In the genomic region with DNA sequence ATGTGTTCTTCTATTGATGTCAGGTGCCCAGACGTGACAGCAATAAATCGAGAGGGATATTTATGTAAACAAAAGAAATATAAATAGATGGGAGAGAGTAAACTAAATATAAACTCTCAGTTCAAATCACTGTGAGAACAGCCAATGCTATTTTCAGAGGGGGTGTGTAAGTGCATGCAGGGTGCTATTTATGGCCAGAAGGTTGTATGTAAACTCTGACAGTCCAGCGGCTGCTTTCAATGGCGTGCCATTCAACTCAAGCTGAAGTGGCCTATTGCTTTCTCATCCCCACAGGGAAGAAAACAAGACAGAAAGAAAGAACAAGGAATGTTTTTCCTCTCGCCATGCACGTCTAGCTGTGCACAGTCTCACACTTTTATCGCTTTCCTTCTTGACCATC, we compare ENCODE assay signal across 19 cellular contexts.
DNase-seq lines count a peak whose midpoint lies in the region; ATAC-seq, FAIRE-seq and TF ChIP-seq lines count a peak whose summit lies in the region.
"Had no signal": no experiment of that assay in that cellular context is flagged by ENCODE, and none has a peak within 500 bp of the region (broad histone marks: within the 10 kb centered on the region; RNA-seq: fewer than 3 reads in every experiment).

No MANE protein-coding gene starts in this region.

- TF ChIP-seq CTCF in heart right ventricle (IDR thresholded peaks at IDR 0.05) (no peak), spleen (IDR thresholded peaks at IDR 0.05 in 8 of 11, conservative IDR thresholded peaks at IDR 0.05 in 3 of 11) (no peak)

- peak; percentile 68 for FAIRE-seq in urothelium cell line (lab: Jason Lieb, UNC)
- FAIRE-seq: D721Med, G401.6, K562 had no signal

- H3K27me3 ChIP-seq in heart right ventricle (peaks cover 0 to 7% (median 0%) of the 10 kb centered on the region in 7 donors), spleen (replicated peaks in 1 of 7) (peaks cover 0 to 35% (median 0%) of the 10 kb centered on the region in 7 donors)

- DNase-seq in Right ventricle myocardium inferior (ENCODE audit: missing footprints) (no peak), cardiac septum (ENCODE audit: low spot score) (no peak), heart right ventricle (no peak), myocyte (ENCODE audit: low read depth) (peak; percentile 60), urothelium cell line (ENCODE audit: low spot score) (no peak), NCI-H146 (lab: John Stamatoyannopoulos, UW) (no peak), spleen (no peak)
- DNase-seq: CD4-positive, alpha-beta memory T cell; DMS79 treated with DMSO at 0.1 percent for 48 hours; HCEC 1CT; NCI-H2029; NCI-H526; NK-92 treated with Interleukin-12 subunit alpha and Interleukin-12 subunit beta, amount 100 ng/mL, for 24 hours; RPMI8226; SJCRH30 had no signal

- no peak for TF ChIP-seq POLR2A in spleen (IDR thresholded peaks at IDR 0.05)

- 43 to 46% methylated on average over 7 of the region's 7 CpGs for WGBS in heart right ventricle, 2 donors
- 64 to 79% (median 70%) methylated on average over 7 of the region's 7 CpGs for WGBS in spleen, 5 donors

- H3K27ac ChIP-seq in heart right ventricle (peak overlapping the region in 5 of 10 donors; percentile 32 to 79 (median 58)), spleen (no peak overlapping the region)
- H3K27ac ChIP-seq: SJCRH30 had no signal

- intact Hi-C loops in Right ventricle myocardium inferior (cut with DNase I) (no loop called here), cardiac septum (cut with DNase I) (loop anchor here (5.0 kb wide), 1 partner anchor 271 kb away; no protein-coding TSS in a partner anchor), heart right ventricle (cut with DNase I) (loop anchor here in 6 of 10 donors (2.0 to 10.0 kb wide), 3 partner anchors 271 to 274 kb away; no protein-coding TSS in a partner anchor), spleen (cut with DNase I; ENCODE audit: low total_unique reads) (no loop called here)

- peak; percentile 85 for ATAC-seq in Right ventricle myocardium inferior
- ATAC-seq in heart right ventricle = peak; percentile 70 to 96 (median 86)
- ATAC-seq in HG03097 (IDR thresholded peaks at IDR 0.05; ENCODE audit: low FRiP score, unreplicated experiment) = no peak
- ATAC-seq: K562 had no signal

- H3K36me3 ChIP-seq in heart right ventricle (no peaks in the 10 kb centered on the region), spleen (no peaks in the 10 kb centered on the region)
- H3K36me3 ChIP-seq: SJCRH30 had no signal

- H3K4me3 ChIP-seq in heart right ventricle (no peak overlapping the region), spleen (no peak overlapping the region)
- H3K4me3 ChIP-seq: K562, SJCRH30 had no signal

- H3K4me1 ChIP-seq in heart right ventricle = peaks cover 0 to 28% (median 9%) of the 10 kb centered on the region in 9 donors
- peaks cover 0 to 10% (median 0%) of the 10 kb centered on the region in 6 donors for H3K4me1 ChIP-seq in spleen
- H3K4me1 ChIP-seq: SJCRH30 had no signal

- no peaks in the 10 kb centered on the region for H3K9me3 ChIP-seq in heart right ventricle
- H3K9me3 ChIP-seq in spleen = peaks cover 0 to 4% (median 0%) of the 10 kb centered on the region in 8 donors
- H3K9me3 ChIP-seq: SJCRH30 had no signal

Comparison
In these comparisons a context has a peak if more than half of its experiments do, and no peak if none do; other contexts are left out.
1. intact Hi-C loops: an anchor here in cardiac septum (5.0 kb wide) and heart right ventricle (2.0 to 10.0 kb wide); none called in Right ventricle myocardium inferior and spleen.